Comparison of ENCODE assay signal across 29 cellular contexts in the genomic region with DNA sequence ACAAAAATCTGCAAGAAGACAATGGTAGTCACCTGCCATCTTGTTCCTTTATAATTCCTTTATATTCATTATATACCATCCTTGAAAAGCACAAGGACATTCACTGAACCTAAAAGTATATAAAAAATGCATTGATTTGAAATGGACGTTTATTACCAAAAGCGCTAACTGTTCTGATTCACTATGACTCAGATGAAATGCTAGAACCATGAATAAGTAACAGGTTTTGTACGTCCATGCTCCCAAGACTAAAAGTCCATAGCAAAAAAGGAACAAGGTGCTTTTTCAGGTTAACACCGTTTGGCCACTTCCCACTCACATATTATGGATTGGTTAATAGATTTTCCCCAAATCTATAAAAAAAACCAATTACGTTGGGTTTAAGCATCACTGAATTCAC.
A peak's percentile ranks its signal among the peaks of the same experiment; 100 is the strongest.
DNase-seq lines count a peak whose midpoint lies in the region; ATAC-seq, FAIRE-seq and TF ChIP-seq lines count a peak whose summit lies in the region.
"Had no signal": no experiment of that assay in that cellular context is flagged by ENCODE, and none has a peak within 500 bp of the region (broad histone marks: within the 10 kb centered on the region; RNA-seq: fewer than 3 reads in every experiment).

No MANE protein-coding gene starts in this region.

- POLR2A ChIA-PET in SK-N-SH (lab: Yijun Ruan, JAX), result no interaction called here

- no peaks in the 10 kb centered on the region for H3K9me2 ChIP-seq in SK-N-SH

- no peak for FAIRE-seq in bronchial epithelial cell (lab: Jason Lieb, UNC)
- FAIRE-seq: G401.6, GM12892, HepG2 had no signal

- CTCF ChIA-PET in SK-N-SH (lab: Yijun Ruan, JAX), result interaction anchor here (2.4 kb wide), 1 partner anchor 14 kb away, joined by 12 read pairs; no protein-coding TSS in a partner anchor

- no peak overlapping the region for H3K9ac ChIP-seq in SK-N-SH
- H3K9ac ChIP-seq: BLaER1 treated with 17β-estradiol and CSF1 and Interleukin-3, amounts not matched to agents 10 nM and 100 nM had no signal

- ATAC-seq in SK-N-SH treated with all-trans-retinoic acid at 6 μM for 48 hours, result no peak
- ATAC-seq in HG03520 (IDR thresholded peaks at IDR 0.05; ENCODE audit: unreplicated experiment), result no peak
- no peak for ATAC-seq in HG02870 (IDR thresholded peaks at IDR 0.05; ENCODE audit: unreplicated experiment)
- ATAC-seq: GM23338, HepG2, Panc1 had no signal

- in situ Hi-C loops in brain microvascular endothelial cell (cut with HindIII; ENCODE audit: low pct_ligation_motif_present, low sequenced_read_pairs), result no loop called here

- H3K27ac ChIP-seq in SK-N-SH (ENCODE audit: low read depth in 2 of 2, low read length in 1 of 2), result no peak overlapping the region
- no peak overlapping the region for H3K27ac ChIP-seq in brain microvascular endothelial cell
- H3K27ac ChIP-seq: 22Rv1; BLaER1 treated with 17β-estradiol and CSF1 and Interleukin-3, amounts not matched to agents 10 nM and 100 nM had no signal

- H3K36me3 ChIP-seq in SK-N-SH (replicated peaks in 1 of 2; ENCODE audit: control insufficient read depth in 1 of 2, insufficient read depth in 2 of 2, low read length in 1 of 2) (no peaks in the 10 kb centered on the region), bronchial epithelial cell (ENCODE audit: control insufficient read depth, insufficient read depth, low read length) (no peaks in the 10 kb centered on the region), brain microvascular endothelial cell (replicated peaks) (no peaks in the 10 kb centered on the region)
- H3K36me3 ChIP-seq: BLaER1 treated with 17β-estradiol and CSF1 and Interleukin-3, amounts not matched to agents 10 nM and 100 nM had no signal

- 13% methylated on average over 5 of the region's 5 CpGs for WGBS in SK-N-SH (ENCODE audit: low lambda C conversion rate)

- H3K9me3 ChIP-seq in SK-N-SH, result no peaks in the 10 kb centered on the region
- H3K9me3 ChIP-seq: Caco-2 had no signal

- H2AFZ ChIP-seq in SK-N-SH (ENCODE audit: low read depth), result no peak overlapping the region
- H2AFZ ChIP-seq: GM23338 had no signal

- no peak for TF ChIP-seq EP300 in SK-N-SH (IDR thresholded peaks at IDR 0.05; ENCODE audit: borderline replicate concordance in 1 of 2, low read depth in 1 of 2, low read length in 1 of 2)

- DNase-seq in SK-N-SH, result no peak
- DNase-seq in RKO (ENCODE audit: low spot score), result peak; percentile 26
- DNase-seq in bronchial epithelial cell (ENCODE audit: low read depth), result peak; percentile 16
- DNase-seq in brain microvascular endothelial cell, result no peak
- DNase-seq in NCI-H187 (lab: John Stamatoyannopoulos, UW), result no peak
- DNase-seq: Caco-2; CD4-positive, alpha-beta memory T cell; DMS 273 treated with DMSO at 0.1 percent for 48 hours; DMS79 treated with DMSO at 0.1 percent for 48 hours; KBM-7; NCI-H1092 treated with DMSO at 0.1 percent for 48 hours; NCI-H1436 treated with DMSO at 0.1 percent for 48 hours; NCI-H2029; NCI-H226; NCI-H524; NCI-H774; NK-92 treated with Interleukin-12 subunit alpha and Interleukin-12 subunit beta, amount 100 ng/mL, for 24 hours; Right ventricle myocardium superior; SW 1271 had no signal

- TF ChIP-seq RAD21 in SK-N-SH (IDR thresholded peaks at IDR 0.05; ENCODE audit: low read length), result no peak

- no peak overlapping the region for H3K4me2 ChIP-seq in SK-N-SH
- H3K4me2 ChIP-seq: BLaER1 treated with 17β-estradiol and CSF1 and Interleukin-3, amounts not matched to agents 10 nM and 100 nM; GM23338 had no signal

- TF ChIP-seq CTCF in SK-N-SH (IDR thresholded peaks at IDR 0.05) (no peak), bronchial epithelial cell (IDR thresholded peaks at IDR 0.05; ENCODE audit: insufficient read depth, low read length, severe bottlenecking) (no peak), brain microvascular endothelial cell (IDR thresholded peaks at IDR 0.05; ENCODE audit: low read depth, low read length, missing control alignments) (no peak)

- H3K79me2 ChIP-seq in SK-N-SH (ENCODE audit: insufficient read depth), result no peaks in the 10 kb centered on the region

- no peaks in the 10 kb centered on the region for H3F3A ChIP-seq in SK-N-SH (replicated peaks; ENCODE audit: insufficient read depth)

- H4K20me1 ChIP-seq in SK-N-SH (ENCODE audit: insufficient read depth), result no peaks in the 10 kb centered on the region
- H4K20me1 ChIP-seq: BLaER1 treated with 17β-estradiol and CSF1 and Interleukin-3, amounts not matched to agents 10 nM and 100 nM had no signal

- H3K4me3 ChIP-seq in SK-N-SH (ENCODE audit: low read depth in 2 of 2, low read length in 1 of 2) (no peak overlapping the region), bronchial epithelial cell (ENCODE audit: low read depth, low read length) (no peak overlapping the region), brain microvascular endothelial cell (ENCODE audit: low read depth, low read length) (no peak overlapping the region)
- H3K4me3 ChIP-seq: BLaER1 treated with 17β-estradiol and CSF1 and Interleukin-3, amounts not matched to agents 10 nM and 100 nM; GM23338 had no signal

- H3K27me3 ChIP-seq in SK-N-SH (ENCODE audit: insufficient read depth) (no peaks in the 10 kb centered on the region), bronchial epithelial cell (ENCODE audit: control insufficient read depth, insufficient read depth, low read length) (no peaks in the 10 kb centered on the region), brain microvascular endothelial cell (replicated peaks) (no peaks in the 10 kb centered on the region)
- H3K27me3 ChIP-seq: BLaER1 treated with 17β-estradiol and CSF1 and Interleukin-3, amounts not matched to agents 10 nM and 100 nM had no signal

- H3K4me1 ChIP-seq in SK-N-SH (ENCODE audit: control insufficient read depth in 1 of 2, insufficient read depth in 2 of 2, low read depth in 1 of 2, low read length in 1 of 2), result no peaks in the 10 kb centered on the region; a peak in 1 of 4 replicates
- H3K4me1 ChIP-seq: BLaER1 treated with 17β-estradiol and CSF1 and Interleukin-3, amounts not matched to agents 10 nM and 100 nM; Caco-2 had no signal

TF ChIP-seq in SK-N-SH, 30 proteins besides CTCF, POLR2A, EP300 and RAD21 (continues in another document):
- peak; percentile 42; the same call in 1 of the 2 replicates for TF ChIP-seq FOSL2 (IDR thresholded peaks at IDR 0.05; ENCODE audit: borderline replicate concordance, low read depth)
- no peak for TF ChIP-seq RCOR1 (IDR thresholded peaks at IDR 0.05; ENCODE audit: low read length)
- no peak for TF ChIP-seq MEF2A (IDR thresholded peaks at IDR 0.05; ENCODE audit: borderline replicate concordance, low read depth)
- no peak for TF ChIP-seq FOXJ3 (CRISPR knock-in tag; IDR thresholded peaks at IDR 0.05)
- no peak for TF ChIP-seq TAF1 (IDR thresholded peaks at IDR 0.05; ENCODE audit: borderline replicate concordance, low read depth, low read length)
- no peak for TF ChIP-seq NFIC (IDR thresholded peaks at IDR 0.05; ENCODE audit: borderline replicate concordance)

TF ChIP-seq in SK-N-SH treated with all-trans-retinoic acid at 6 μM for 48 hours, 23 proteins besides CTCF, POLR2A, EP300 and RAD21:
- TF ChIP-seq ARNTL (CRISPR knock-in tag; IDR thresholded peaks at IDR 0.05; ENCODE audit: borderline replicate concordance, low read depth), result no peak

Comparison
In these comparisons a context has a peak if more than half of its experiments do, and no peak if none do; other contexts are left out.
1. DNase-seq: peak in RKO (single experiment) and bronchial epithelial cell (single experiment); none in SK-N-SH (single experiment), brain microvascular endothelial cell (single experiment) and NCI-H187 (0 of 2).